7 cellular contexts compared by ENCODE assay signal in genomic region chr2:38146302-38146916, GRCh38.
DNase-seq lines count a peak whose midpoint lies in the region; ATAC-seq and TF ChIP-seq lines count a peak whose summit lies in the region.

No MANE protein-coding gene starts in this region.

- H3K27ac ChIP-seq in epithelial cell of prostate = peak overlapping the region; percentile 86

- DNase-seq in OCI-M1 (lab: John Stamatoyannopoulos, UW) (peak; percentile 42), epithelial cell of prostate (ENCODE audit: low read depth, low spot score) (peak; percentile 34), osteocyte (ENCODE audit: extremely low spot score, unreplicated experiment) (peak; percentile 87), NCI-H2227 treated with DMSO at 0.1 percent for 48 hours (lab: John Stamatoyannopoulos, UW) (no peak)
- no peak for DNase-seq in activated CD4-positive, CD25-positive, alpha-beta regulatory T cell treated with anti-CD3 and anti-CD28 coated beads, Interleukin-2, amount 50 U/mL, for 72 hours

- no peak for TF ChIP-seq CTCF in osteocyte (IDR thresholded peaks at IDR 0.05)

- H3K4me3 Mint-ChIP-seq in osteocyte (ENCODE audit: unreplicated experiment) = peak overlapping the region; percentile 56

- H3K9me3 Mint-ChIP-seq in osteocyte (ENCODE audit: unreplicated experiment) = no peaks in the 10 kb centered on the region

- H3K36me3 Mint-ChIP-seq in osteocyte (ENCODE audit: unreplicated experiment) = peaks cover 3% of the 10 kb centered on the region

- H3K4me1 Mint-ChIP-seq in osteocyte (ENCODE audit: unreplicated experiment) = peaks cover 1% of the 10 kb centered on the region

- no peak overlapping the region for H3K27ac Mint-ChIP-seq in osteocyte (ENCODE audit: unreplicated experiment)

- ATAC-seq in GM18867 (IDR thresholded peaks at IDR 0.05; ENCODE audit: unreplicated experiment) (peak; percentile 56), HG02610 (IDR thresholded peaks at IDR 0.05; ENCODE audit: unreplicated experiment) (peak; percentile 78)

- H3K27me3 Mint-ChIP-seq in osteocyte (ENCODE audit: unreplicated experiment) = no peaks in the 10 kb centered on the region

Comparison
In these comparisons a context has a peak if more than half of its experiments do, and no peak if none do; other contexts are left out.
1. DNase-seq: peak in OCI-M1 (single experiment), epithelial cell of prostate (single experiment) and osteocyte (single experiment); none in activated CD4-positive, CD25-positive, alpha-beta regulatory T cell treated with anti-CD3 and anti-CD28 coated beads, Interleukin-2, amount 50 U/mL, for 72 hours (single experiment) and NCI-H2227 treated with DMSO at 0.1 percent for 48 hours (single experiment).